ENCODE assay signal across 31 cellular contexts in genomic region chr9:26904070-26904469, GRCh38.
"Had no signal": no experiment of that assay in that cellular context is flagged by ENCODE, and none has a peak within 500 bp of the region (broad histone marks: within the 10 kb centered on the region; RNA-seq: fewer than 3 reads in every experiment).

No MANE protein-coding gene starts in this region.

- H3K27ac Mint-ChIP-seq: activated CD8-positive, alpha-beta T cell treated with anti-CD3 and anti-CD28 coated beads, Interleukin-2, amount 10 ng/mL, durations not matched to agents 7 days and 5 days; activated naive CD4-positive, alpha-beta T cell treated with anti-CD3 and anti-CD28 coated beads, Interleukin-2, amount 50 U/mL, for 24 hours; T-helper 1 cell treated with Interleukin-12 subunit alpha and Interleukin-12 subunit beta and Interleukin-4 antibody, amounts not matched to agents 30 μg/mL and 1 μg/mL, for 36 hours; WTC11 had no signal

- H3K4me1 ChIP-seq: ascending aorta, Peyer's patch, SJCRH30 had no signal

- H3K4me3 ChIP-seq: ascending aorta, cardiac muscle cell, Peyer's patch, SJCRH30 had no signal

- H3K4me3 Mint-ChIP-seq: activated CD8-positive, alpha-beta T cell treated with anti-CD3 and anti-CD28 coated beads, Interleukin-2, amount 10 ng/mL, durations not matched to agents 7 days and 5 days; activated naive CD4-positive, alpha-beta T cell treated with anti-CD3 and anti-CD28 coated beads, Interleukin-2, amount 50 U/mL, for 24 hours; brain; T-helper 1 cell treated with Interleukin-12 subunit alpha and Interleukin-12 subunit beta and Interleukin-4 antibody, amounts not matched to agents 30 μg/mL and 1 μg/mL, for 36 hours; WTC11 had no signal

- H3K27me3 Mint-ChIP-seq: activated naive CD4-positive, alpha-beta T cell treated with anti-CD3 and anti-CD28 coated beads, Interleukin-2, amount 50 U/mL, for 24 hours; brain had no signal

- H3K9me3 ChIP-seq: ascending aorta, Peyer's patch, SJCRH30 had no signal

- H3K4me1 Mint-ChIP-seq: activated naive CD4-positive, alpha-beta T cell treated with anti-CD3 and anti-CD28 coated beads, Interleukin-2, amount 50 U/mL, for 24 hours; WTC11 had no signal

- ATAC-seq: activated CD8-positive, alpha-beta T cell treated with anti-CD3 and anti-CD28 coated beads, Interleukin-2, amount 10 ng/mL, durations not matched to agents 7 days and 5 days; SK-N-SH treated with all-trans-retinoic acid at 6 μM for 48 hours; WTC11 had no signal

- DNase-seq: activated CD4-positive, alpha-beta T cell treated with anti-CD3 and anti-CD28 coated beads for 48 hours; activated CD4-positive, alpha-beta T cell treated with anti-CD3 and anti-CD28 coated beads, Interleukin-2, amount 50 U/mL, for 4 hours; activated CD4-positive, CD25-positive, alpha-beta regulatory T cell treated with anti-CD3 and anti-CD28 coated beads, Interleukin-2, amount 50 U/mL, for 72 hours; activated CD8-positive, alpha-beta memory T cell treated with anti-CD3 and anti-CD28 coated beads, Interleukin-2, amount 50 U/mL, for 48 hours; activated CD8-positive, alpha-beta T cell treated with anti-CD3 and anti-CD28 coated beads, Interleukin-2, amount 10 ng/mL, durations not matched to agents 7 days and 5 days; activated effector memory CD4-positive, alpha-beta T cell treated with Interleukin-2 at 50 U/mL for 16 hours; activated naive CD4-positive, alpha-beta T cell; activated T-cell treated with anti-CD3 and anti-CD28 coated beads, Interleukin-2, amount 50 U/mL, for 1 hour; amniotic stem cell; IMR-90; KG1; NCI-H1105 treated with DMSO at 0.1 percent for 48 hours; NCI-H1436 treated with DMSO at 0.1 percent for 48 hours; NCI-H187; NCI-H2081; NCI-H2171; NCI-H2227 treated with DMSO at 0.1 percent for 48 hours; NCI-H446 treated with DMSO at 0.1 percent for 48 hours; NCI-H524 treated with DMSO at 0.1 percent for 48 hours; NCI-H82; Peyer's patch; Right ventricle myocardium superior; SJCRH30 had no signal

- H3K27me3 ChIP-seq: ascending aorta, cardiac muscle cell, Peyer's patch, SJCRH30 had no signal

- H3K27ac ChIP-seq: cardiac muscle cell, Peyer's patch, RWPE1, SJCRH30 had no signal

- H3K9me3 Mint-ChIP-seq: activated naive CD4-positive, alpha-beta T cell treated with anti-CD3 and anti-CD28 coated beads, Interleukin-2, amount 50 U/mL, for 24 hours; brain; T-helper 1 cell treated with Interleukin-12 subunit alpha and Interleukin-12 subunit beta and Interleukin-4 antibody, amounts not matched to agents 30 μg/mL and 1 μg/mL, for 36 hours had no signal
